In genomic region chr3:34239287-34239686, GRCh38 we compare ENCODE assay signal across 30 cellular contexts.
"Had no signal": no experiment of that assay in that cellular context is flagged by ENCODE, and none has a peak within 500 bp of the region (broad histone marks: within the 10 kb centered on the region; RNA-seq: fewer than 3 reads in every experiment).

No MANE protein-coding gene starts in this region.

- DNase-seq: activated B cell treated with CpG ODN at 0.5 μM for 24 hours; activated CD4-positive, alpha-beta memory T cell treated with anti-CD3 and anti-CD28 coated beads, Interleukin-2, amount 10 ng/mL, durations not matched to agents 7 days and 5 days; activated CD4-positive, alpha-beta T cell treated with anti-CD3 and anti-CD28 coated beads for 4 hours; activated CD4-positive, alpha-beta T cell treated with anti-CD3 and anti-CD28 coated beads, Interleukin-2, amount 10 ng/mL, durations not matched to agents 24 days and 14 days; activated CD4-positive, alpha-beta T cell treated with anti-CD3 and anti-CD28 coated beads, Interleukin-2, amount 50 U/mL, for 48 hours; activated CD4-positive, CD25-positive, alpha-beta regulatory T cell treated with anti-CD3 and anti-CD28 coated beads, Interleukin-2, amount 50 U/mL, for 72 hours; activated CD8-positive, alpha-beta memory T cell treated with anti-CD3 and anti-CD28 coated beads for 24 hours; activated CD8-positive, alpha-beta memory T cell treated with anti-CD3 and anti-CD28 coated beads, Interleukin-2, amount 10 ng/mL, durations not matched to agents 7 days and 5 days; activated CD8-positive, alpha-beta memory T cell treated with anti-CD3 and anti-CD28 coated beads, Interleukin-2, amount 50 U/mL, for 48 hours; activated CD8-positive, alpha-beta T cell treated with anti-CD3 and anti-CD28 coated beads, Interleukin-2, amount 10 ng/mL, durations not matched to agents 7 days and 5 days; activated effector memory CD4-positive, alpha-beta T cell treated with Interleukin-2 at 50 U/mL for 16 hours; activated gamma-delta T cell; activated naive CD4-positive, alpha-beta T cell treated with anti-CD3 and anti-CD28 coated beads, Interleukin-2, amount 10 ng/mL, durations not matched to agents 7 days and 5 days; activated naive CD4-positive, alpha-beta T cell treated with Interleukin-2 at 50 U/mL for 16 hours; activated naive CD8-positive, alpha-beta T cell treated with anti-CD3 and anti-CD28 coated beads, Interleukin-2, amount 10 ng/mL, durations not matched to agents 7 days and 5 days; activated naive CD8-positive, alpha-beta T cell treated with anti-CD3 and anti-CD28 coated beads, Interleukin-2, amount 50 U/mL, for 24 hours; activated T-cell treated with anti-CD3 and anti-CD28 coated beads, Interleukin-2, amount 50 U/mL, for 24 hours; activated T-cell treated with anti-CD3 and anti-CD28 coated beads, Interleukin-2, amount 50 U/mL, for 48 hours; amygdala; anterior cingulate cortex; caudate nucleus; cerebellar nuclear complex; T-helper 1 cell; T-helper 2 cell; T-helper 9 cell had no signal

- H3K4me3 ChIP-seq: ascending aorta, cardiac muscle cell had no signal

- FAIRE-seq: bronchial epithelial cell, TTC549 had no signal

- H3K4me1 ChIP-seq: ascending aorta had no signal

- H3K9me3 ChIP-seq: ascending aorta had no signal

- ATAC-seq: activated CD8-positive, alpha-beta memory T cell treated with anti-CD3 and anti-CD28 coated beads, Interleukin-2, amount 10 ng/mL, durations not matched to agents 7 days and 5 days; activated CD8-positive, alpha-beta T cell treated with anti-CD3 and anti-CD28 coated beads, Interleukin-2, amount 10 ng/mL, durations not matched to agents 7 days and 5 days; activated naive CD8-positive, alpha-beta T cell treated with anti-CD3 and anti-CD28 coated beads, Interleukin-2, amount 50 U/mL, for 24 hours had no signal

- H3K36me3 ChIP-seq: ascending aorta, cardiac muscle cell had no signal

- H3K27me3 ChIP-seq: ascending aorta, cardiac muscle cell had no signal

- H3K27ac ChIP-seq: ascending aorta, cardiac muscle cell, VCaP had no signal
